Comparison of ENCODE assay signal across 24 cellular contexts in the genomic region with DNA sequence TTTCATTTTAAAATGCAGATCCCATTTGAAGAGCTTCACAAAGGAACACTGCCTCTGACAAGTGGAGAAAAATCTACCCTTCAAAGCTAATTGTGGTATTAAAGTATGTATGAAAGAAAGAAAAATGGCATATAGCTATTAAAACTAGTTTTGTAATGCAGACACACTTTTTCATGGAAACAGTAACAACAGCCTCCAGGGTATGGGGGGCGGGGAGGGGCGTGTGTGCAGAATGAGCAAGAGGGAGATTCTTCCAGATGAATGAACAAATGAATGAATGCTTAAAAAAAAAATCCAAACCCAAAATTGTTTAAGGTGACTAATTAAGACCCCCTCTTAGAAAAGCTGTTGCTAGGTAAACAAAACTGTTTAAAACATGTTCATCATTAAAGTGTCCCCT.
"Had no signal": no experiment of that assay in that cellular context is flagged by ENCODE, and none has a peak within 500 bp of the region (broad histone marks: within the 10 kb centered on the region; RNA-seq: fewer than 3 reads in every experiment).

No MANE protein-coding gene starts in this region.

- H3K4me1 ChIP-seq: parathyroid adenoma, psoas muscle, right lobe of liver, sigmoid colon, stomach, thyroid gland, tibial nerve, upper lobe of left lung, vagina had no signal

- H3K4me3 ChIP-seq: neural progenitor cell, ovary, psoas muscle, right lobe of liver, sigmoid colon, stomach, thoracic aorta, thyroid gland, tibial nerve, upper lobe of left lung, vagina had no signal

- DNase-seq: occipital lobe; ovary; posterior cingulate gyrus; psoas muscle; right cardiac atrium; right lobe of liver; sigmoid colon; small intestine; stimulated activated CD4-positive, alpha-beta T cell treated with anti-CD3 and anti-CD28 coated beads, Interleukin-15, amount 100 ng/mL, for 24 hours; stimulated activated CD4-positive, alpha-beta T cell treated with anti-CD3 and anti-CD28 coated beads, Interleukin-2, amount 100 ng/mL, for 24 hours; stimulated activated CD4-positive, alpha-beta T cell treated with anti-CD3 and anti-CD28 coated beads, Interleukin-2, amount 100 ng/mL, for 48 hours; stimulated activated CD4-positive, alpha-beta T cell treated with anti-CD3 and anti-CD28 coated beads, Interleukin-4, amount 100 ng/mL, for 24 hours; stimulated activated naive B cell treated with anti-CD40 and anti-IgM and Interleukin-4, amounts not matched to agents 10 μg/mL and 1 μg/mL and 100 μg/mL, for 72 hours; stimulated activated naive CD4-positive, alpha-beta T cell treated with Interleukin-2 at 50 U/mL for 16 hours; stomach; thyroid gland; trophoblast cell; upper lobe of left lung had no signal

- H3K36me3 ChIP-seq: neural progenitor cell, ovary, right lobe of liver, sigmoid colon, stomach, thoracic aorta, thyroid gland, tibial nerve, upper lobe of left lung, vagina had no signal

- H3K9me3 ChIP-seq: ovary, psoas muscle, right lobe of liver, sigmoid colon, stomach, thoracic aorta, thyroid gland, tibial nerve, upper lobe of left lung, vagina had no signal

- H3K27ac ChIP-seq: neural progenitor cell, ovary, parathyroid adenoma, psoas muscle, right lobe of liver, sigmoid colon, stomach, thoracic aorta, thyroid gland, tibial nerve, upper lobe of left lung, vagina had no signal

- H3K27me3 ChIP-seq: neural progenitor cell, ovary, right lobe of liver, thyroid gland, upper lobe of left lung, vagina had no signal

- FAIRE-seq: urothelium cell line had no signal
